In the genomic region with DNA sequence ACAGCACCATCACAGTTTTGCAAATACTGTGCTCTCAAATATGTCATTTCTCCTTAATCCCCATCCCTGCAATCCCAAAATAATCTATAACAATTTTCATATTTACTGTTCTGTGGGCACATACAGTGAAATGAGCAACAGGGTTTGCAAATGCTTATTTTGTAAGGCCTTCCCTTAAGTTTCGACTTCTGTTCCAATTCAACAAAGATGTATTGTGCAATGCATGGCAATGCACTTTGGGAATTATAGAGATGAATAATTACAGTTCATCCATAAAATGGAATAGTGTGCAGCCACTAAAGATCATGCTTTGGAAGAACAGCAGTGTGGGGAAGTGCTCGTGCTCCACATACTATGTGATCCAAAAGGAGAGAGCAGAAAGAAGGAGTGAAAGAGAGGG, we compare ENCODE assay signal across 16 cellular contexts. TPM values are rescaled to one million over a fixed set of nuclear protein-coding genes. Genes with fewer than 3 reads are reported as not detected.
"Had no signal": no experiment of that assay in that cellular context is flagged by ENCODE, and none has a peak within 500 bp of the region (broad histone marks: within the 10 kb centered on the region; RNA-seq: fewer than 3 reads in every experiment).

No MANE protein-coding gene starts in this region.

- H3K9me3 ChIP-seq: SK-N-SH had no signal

- H3K27ac ChIP-seq: HL-60, KMS-11 had no signal

- DNase-seq: Kasumi-1, NCI-H1436, NCI-H187, NCI-H2029 treated with DMSO at 0.1 percent for 48 hours, NCI-H345, NCI-H510A treated with DMSO at 0.1 percent for 48 hours, NCI-H774, Right ventricle myocardium superior, RPMI8226, SIG-M5, SK-N-SH, SW 1271 had no signal

- H3K4me2 ChIP-seq: KMS-11, SK-N-SH had no signal

- H3K9ac ChIP-seq: KMS-11, SK-N-SH had no signal

RNA-seq across cellular contexts. Expression of a gene that starts 4.9 kb away (rescaled TPM):
- total RNA-seq: M059J, Right ventricle myocardium superior, SK-MEL-5 had no signal
